ENCODE assay signal across 7 cellular contexts in genomic region chr2:74507145-74507925, GRCh38. TPM values are rescaled to one million over a fixed set of nuclear protein-coding genes. Genes with fewer than 3 reads are reported as not detected.
DNase-seq lines count a peak whose midpoint lies in the region; ATAC-seq, FAIRE-seq and TF ChIP-seq lines count a peak whose summit lies in the region.

TSS of gene PCGF1 (minus strand) at chr2:74507695. CDS start at chr2:74507668, 27 bp downstream.

- H3K79me2 ChIP-seq in astrocyte (ENCODE audit: insufficient read depth, low read length) = peaks cover 24% of the 10 kb centered on the region

- H3K9me3 Mint-ChIP-seq in astrocyte (ENCODE audit: unreplicated experiment) = no peaks in the 10 kb centered on the region

- peak; percentile 94 for TF ChIP-seq POLR2A in GM18505 (IDR thresholded peaks at IDR 0.05; ENCODE audit: borderline replicate concordance, extremely low read depth, insufficient read depth, insufficient read length)

- H3K4me3 Mint-ChIP-seq in astrocyte (ENCODE audit: unreplicated experiment) = peak within 1 kb of the TSS; percentile 97

- no peaks in the 10 kb centered on the region for H3K9me3 ChIP-seq in astrocyte (ENCODE audit: insufficient read depth, low read depth, low read length)

- peaks cover 35% of the 10 kb centered on the region for H3K27me3 Mint-ChIP-seq in astrocyte (ENCODE audit: low read depth, unreplicated experiment)

- peaks cover 12% of the 10 kb centered on the region for H3K36me3 Mint-ChIP-seq in astrocyte (ENCODE audit: low read depth, unreplicated experiment)

- H3K27ac ChIP-seq in astrocyte (ENCODE audit: low read depth, low read length) = peak within 1 kb of the TSS; percentile 99

- no peak for FAIRE-seq in astrocyte (lab: Jason Lieb, UNC)

- peaks cover 54% of the 10 kb centered on the region for H3K4me1 ChIP-seq in astrocyte (ENCODE audit: insufficient read depth, low read length)

- peaks cover 7% of the 10 kb centered on the region for H4K20me1 ChIP-seq in astrocyte (ENCODE audit: insufficient read depth, low read length)

- peak; percentile 93 for DNase-seq in NCI-H2029 (lab: John Stamatoyannopoulos, UW)
- DNase-seq in T-helper 22 cell (ENCODE audit: low read depth) = peak; percentile 95
- peak; percentile 91 for DNase-seq in astrocyte (ENCODE audit: low read depth)
- peak; percentile 99 for DNase-seq in hepatic stellate cell (ENCODE audit: low spot score)
- peak; percentile 96 for DNase-seq in renal cortical epithelial cell (ENCODE audit: low read depth)

- H3K4me1 Mint-ChIP-seq in astrocyte (ENCODE audit: low read depth, unreplicated experiment) = peaks cover 21% of the 10 kb centered on the region

- peak within 1 kb of the TSS; percentile 99 for H3K27ac Mint-ChIP-seq in astrocyte (ENCODE audit: unreplicated experiment)

- H3K4me2 ChIP-seq in astrocyte (ENCODE audit: low read length) = peak within 1 kb of the TSS; percentile 97

- H3K36me3 ChIP-seq in astrocyte (ENCODE audit: insufficient read depth, low read length) = peaks cover 4% of the 10 kb centered on the region

- H2AFZ ChIP-seq in astrocyte (ENCODE audit: low read depth, low read length) = peak within 1 kb of the TSS; percentile 98

- TF ChIP-seq CTCF in astrocyte (IDR thresholded peaks at IDR 0.05; ENCODE audit: insufficient read depth, low read depth, low read length) = peak; percentile 26

- H3K9ac ChIP-seq in astrocyte (ENCODE audit: low read length) = peak within 1 kb of the TSS; percentile 95

- peak; percentile 87 for ATAC-seq in GM18505 (IDR thresholded peaks at IDR 0.05; ENCODE audit: unreplicated experiment)
- peak; percentile 83 for ATAC-seq in HG02973 (IDR thresholded peaks at IDR 0.05; ENCODE audit: unreplicated experiment)

- H3K4me3 ChIP-seq in astrocyte (ENCODE audit: insufficient read depth, low read depth, low read length) = peak within 1 kb of the TSS; percentile 94

- peaks cover 25% of the 10 kb centered on the region for H3K27me3 ChIP-seq in astrocyte (ENCODE audit: insufficient read depth, low read length)

RNA-seq across cellular contexts. Expression of gene PCGF1, which starts in this region (rescaled TPM):
- 17.8 and 17.9 TPM in 2 replicates for total RNA-seq in astrocyte
- 19.1 and 20.7 TPM in 2 replicates for total RNA-seq in renal cortical epithelial cell

Comparison
In these comparisons a context has a peak if more than half of its experiments do, and no peak if none do; other contexts are left out.
1. Peak in every context shown above with its lines: DNase-seq, ATAC-seq, H3K4me3 ChIP-seq and H3K27ac ChIP-seq.